In the genomic region with DNA sequence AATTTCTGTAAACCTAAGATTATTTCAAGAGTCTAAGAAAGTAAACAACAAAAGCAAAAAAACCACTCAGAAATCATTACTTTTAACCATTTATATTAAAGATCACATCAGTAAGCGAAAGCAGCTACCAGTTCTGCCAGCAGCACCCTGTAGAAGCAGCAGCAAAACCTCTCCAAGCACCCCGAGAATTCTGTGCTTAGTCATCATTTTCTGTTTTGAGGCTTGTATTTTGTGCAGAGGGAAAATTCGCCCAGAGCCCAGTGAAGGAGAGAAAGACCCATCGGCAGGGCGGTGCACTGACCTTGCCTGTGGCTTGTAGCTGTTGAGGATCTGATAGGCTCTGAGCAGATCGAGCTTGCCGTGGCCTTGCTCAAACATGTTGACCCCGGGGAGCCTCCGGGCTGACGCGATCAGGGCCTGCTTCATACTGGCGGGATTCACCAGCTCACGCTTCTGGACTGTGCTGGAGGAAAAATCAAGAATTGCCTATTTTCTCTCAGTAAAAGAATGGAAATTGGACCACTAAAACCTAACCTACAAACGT, we compare ENCODE assay signal across 25 cellular contexts. TPM values are rescaled to one million over a fixed set of nuclear protein-coding genes. Genes with fewer than 3 reads are reported as not detected.
DNase-seq lines count a peak whose midpoint lies in the region; ATAC-seq and TF ChIP-seq lines count a peak whose summit lies in the region.
"Had no signal": no experiment of that assay in that cellular context is flagged by ENCODE, and none has a peak within 500 bp of the region (broad histone marks: within the 10 kb centered on the region; RNA-seq: fewer than 3 reads in every experiment).

No MANE protein-coding gene starts in this region.

- peaks cover 74% of the 10 kb centered on the region for H3K36me3 Mint-ChIP-seq in MCF 10A (ENCODE audit: insufficient read depth, unreplicated experiment)
- peaks cover 91% of the 10 kb centered on the region for H3K36me3 Mint-ChIP-seq in dendritic cell treated with granulocyte-macrophage colony-stimulating factor and Interleukin-4, amounts not matched to agents 40 ng/mL and 50 ng/mL, for 4 days (ENCODE audit: low read depth)
- H3K36me3 Mint-ChIP-seq in progenitor cell of endocrine pancreas (ENCODE audit: insufficient read depth): peaks cover 24% of the 10 kb centered on the region
- peaks cover 55% of the 10 kb centered on the region for H3K36me3 Mint-ChIP-seq in activated CD4-positive, alpha-beta T cell treated with anti-CD3 and anti-CD28 coated beads, Interleukin-2, amount 10 ng/mL, durations not matched to agents 24 days and 14 days (ENCODE audit: low read depth)
- peaks cover 85% of the 10 kb centered on the region for H3K36me3 Mint-ChIP-seq in CD8-positive, alpha-beta T cell

- no peaks in the 10 kb centered on the region for H3K4me1 ChIP-seq in breast epithelium
- peaks cover 3% of the 10 kb centered on the region for H3K4me1 ChIP-seq in CD8-positive, alpha-beta T cell (ENCODE audit: insufficient read depth, low read length)
- H3K4me1 ChIP-seq: BE2C, HAP-1 had no signal

- H3K4me3 Mint-ChIP-seq in MCF 10A (ENCODE audit: unreplicated experiment) (no peak overlapping the region), progenitor cell of endocrine pancreas (ENCODE audit: low read depth) (no peak overlapping the region)
- H3K4me3 Mint-ChIP-seq in dendritic cell treated with granulocyte-macrophage colony-stimulating factor and Interleukin-4, amounts not matched to agents 40 ng/mL and 50 ng/mL, for 4 days: no peak overlapping the region
- H3K4me3 Mint-ChIP-seq in activated CD4-positive, alpha-beta T cell treated with anti-CD3 and anti-CD28 coated beads, Interleukin-2, amount 10 ng/mL, durations not matched to agents 24 days and 14 days: no peak overlapping the region
- H3K4me3 Mint-ChIP-seq in CD8-positive, alpha-beta T cell: no peak overlapping the region
- H3K4me3 Mint-ChIP-seq: GM23338, HFFc6, IgD-negative memory B cell had no signal

- H3K4me3 ChIP-seq in breast epithelium: no peak overlapping the region
- H3K4me3 ChIP-seq in CD8-positive, alpha-beta T cell (ENCODE audit: low read depth, low read length): no peak overlapping the region
- H3K4me3 ChIP-seq: GM23338, HAP-1 had no signal

- no peaks in the 10 kb centered on the region for H3K9me3 ChIP-seq in breast epithelium
- H3K9me3 ChIP-seq in CD8-positive, alpha-beta T cell (ENCODE audit: low read length): no peaks in the 10 kb centered on the region
- H3K9me3 ChIP-seq: BE2C, HAP-1 had no signal

- POLR2A ChIA-PET in MCF 10A (lab: Yijun Ruan, JAX): interaction anchor here (2.2 kb wide), 1 partner anchor 35 kb away, joined by 8 read pairs; the partner anchor contains the start of gene MBTPS1
- POLR2A ChIA-PET in CD8-positive, alpha-beta T cell (lab: Charles Lee): no interaction called here

- H3K36me3 ChIP-seq in breast epithelium: peaks cover 2% of the 10 kb centered on the region
- H3K36me3 ChIP-seq in CD8-positive, alpha-beta T cell (ENCODE audit: insufficient read depth, low read length): peaks cover 45% of the 10 kb centered on the region

- DNase-seq in MCF 10A (ENCODE audit: unreplicated experiment) (no peak), breast epithelium (ENCODE audit: low spot score in 2 of 2) (no peak), progenitor cell of endocrine pancreas (ENCODE audit: low spot score, unreplicated experiment) (no peak)
- no peak for DNase-seq in activated naive CD4-positive, alpha-beta T cell (lab: John Stamatoyannopoulos, UW)
- no peak for DNase-seq in activated CD4-positive, alpha-beta T cell treated with anti-CD3 and anti-CD28 coated beads, Interleukin-2, amount 10 ng/mL, durations not matched to agents 24 days and 14 days
- DNase-seq in CD8-positive, alpha-beta T cell: no peak
- DNase-seq: ACHN, BE2C, DMS53, HFFc6, NCI-H1092, NCI-H1417 treated with DMSO at 0.1 percent for 48 hours, NCI-H1694 treated with DMSO at 0.1 percent for 48 hours, NCI-H2081, NCI-H2171, NCI-H226, NCI-H510A, NCI-H69, Right ventricle myocardium superior, RPMI8226 had no signal

- no peak for TF ChIP-seq POLR2A in breast epithelium (IDR thresholded peaks at IDR 0.05)

- intact Hi-C loops in MCF 10A (cut with micrococcal nuclease): no loop called here
- intact Hi-C loops in breast epithelium (cut with DNase I; ENCODE audit: low total_unique reads): loop anchor here (10.0 kb wide), 1 partner anchor 103 kb away; the partner anchor contains the start of gene TAF1C
- intact Hi-C loops in dendritic cell treated with granulocyte-macrophage colony-stimulating factor and Interleukin-4, amounts not matched to agents 40 ng/mL and 50 ng/mL, for 4 days (cut with micrococcal nuclease): no loop called here
- intact Hi-C loops in activated CD4-positive, alpha-beta T cell treated with anti-CD3 and anti-CD28 coated beads, Interleukin-2, amount 10 ng/mL, durations not matched to agents 24 days and 14 days (cut with micrococcal nuclease): loop anchor here (10.0 kb wide), 1 partner anchor 423 kb away; the partner anchor contains the start of gene MEAK7
- intact Hi-C loops in CD8-positive, alpha-beta T cell (cut with DNase I, micrococcal nuclease): loop anchor here in 1 of 2 experiments (10.0 kb wide), 1 partner anchor 653 kb away; no protein-coding TSS in a partner anchor

- H3K27me3 Mint-ChIP-seq in MCF 10A (ENCODE audit: insufficient read depth, unreplicated experiment) (no peaks in the 10 kb centered on the region), progenitor cell of endocrine pancreas (no peaks in the 10 kb centered on the region)
- H3K27me3 Mint-ChIP-seq in dendritic cell treated with granulocyte-macrophage colony-stimulating factor and Interleukin-4, amounts not matched to agents 40 ng/mL and 50 ng/mL, for 4 days: no peaks in the 10 kb centered on the region
- no peaks in the 10 kb centered on the region for H3K27me3 Mint-ChIP-seq in activated CD4-positive, alpha-beta T cell treated with anti-CD3 and anti-CD28 coated beads, Interleukin-2, amount 10 ng/mL, durations not matched to agents 24 days and 14 days
- H3K27me3 Mint-ChIP-seq in CD8-positive, alpha-beta T cell (ENCODE audit: low read depth): no peaks in the 10 kb centered on the region
- H3K27me3 Mint-ChIP-seq: IgD-negative memory B cell had no signal

- no peak overlapping the region for H3K27ac ChIP-seq in breast epithelium
- H3K27ac ChIP-seq in CD8-positive, alpha-beta T cell (ENCODE audit: low read depth, low read length): no peak overlapping the region
- H3K27ac ChIP-seq: 22Rv1 had no signal

- H3K9me3 Mint-ChIP-seq in MCF 10A (ENCODE audit: unreplicated experiment): no peaks in the 10 kb centered on the region
- H3K9me3 Mint-ChIP-seq in dendritic cell treated with granulocyte-macrophage colony-stimulating factor and Interleukin-4, amounts not matched to agents 40 ng/mL and 50 ng/mL, for 4 days: no peaks in the 10 kb centered on the region
- H3K9me3 Mint-ChIP-seq in progenitor cell of endocrine pancreas (ENCODE audit: low read depth): no peaks in the 10 kb centered on the region
- H3K9me3 Mint-ChIP-seq in activated CD4-positive, alpha-beta T cell treated with anti-CD3 and anti-CD28 coated beads, Interleukin-2, amount 10 ng/mL, durations not matched to agents 24 days and 14 days: no peaks in the 10 kb centered on the region
- no peaks in the 10 kb centered on the region for H3K9me3 Mint-ChIP-seq in CD8-positive, alpha-beta T cell
- H3K9me3 Mint-ChIP-seq: GM23338, HFFc6, IgD-negative memory B cell had no signal

- H3K27ac Mint-ChIP-seq in MCF 10A (ENCODE audit: low read depth, unreplicated experiment) (peak overlapping the region; percentile 76), progenitor cell of endocrine pancreas (peak overlapping the region; percentile 34)
- H3K27ac Mint-ChIP-seq in dendritic cell treated with granulocyte-macrophage colony-stimulating factor and Interleukin-4, amounts not matched to agents 40 ng/mL and 50 ng/mL, for 4 days: peak overlapping the region; percentile 91
- no peak overlapping the region for H3K27ac Mint-ChIP-seq in activated CD4-positive, alpha-beta T cell treated with anti-CD3 and anti-CD28 coated beads, Interleukin-2, amount 10 ng/mL, durations not matched to agents 24 days and 14 days
- H3K27ac Mint-ChIP-seq in CD8-positive, alpha-beta T cell: no peak overlapping the region
- H3K27ac Mint-ChIP-seq: GM23338 had no signal

- H3K4me1 Mint-ChIP-seq in MCF 10A (ENCODE audit: insufficient read depth, unreplicated experiment) (no peaks in the 10 kb centered on the region), progenitor cell of endocrine pancreas (ENCODE audit: low read depth) (no peaks in the 10 kb centered on the region)
- peaks cover 56% of the 10 kb centered on the region for H3K4me1 Mint-ChIP-seq in dendritic cell treated with granulocyte-macrophage colony-stimulating factor and Interleukin-4, amounts not matched to agents 40 ng/mL and 50 ng/mL, for 4 days (ENCODE audit: low read depth)
- peaks cover 9% of the 10 kb centered on the region for H3K4me1 Mint-ChIP-seq in activated CD4-positive, alpha-beta T cell treated with anti-CD3 and anti-CD28 coated beads, Interleukin-2, amount 10 ng/mL, durations not matched to agents 24 days and 14 days
- H3K4me1 Mint-ChIP-seq in CD8-positive, alpha-beta T cell (ENCODE audit: low read depth): peaks cover 22% of the 10 kb centered on the region
- H3K4me1 Mint-ChIP-seq: GM23338 had no signal

- no TSS peak for BruUV-seq in MCF 10A (replicated peaks; lab: Mats Ljungman, UMichigan)

- no peak for ATAC-seq in CD8-positive, alpha-beta T cell

- no peak for TF ChIP-seq CTCF in MCF 10A (IDR thresholded peaks at IDR 0.05; ENCODE audit: unreplicated experiment)
- TF ChIP-seq CTCF in breast epithelium (IDR thresholded peaks at IDR 0.05): no peak
- no peak for TF ChIP-seq CTCF in progenitor cell of endocrine pancreas (IDR thresholded peaks at IDR 0.05; ENCODE audit: unreplicated experiment)
- TF ChIP-seq CTCF in CD8-positive, alpha-beta T cell (IDR thresholded peaks at IDR 0.05): no peak

- CTCF ChIA-PET in MCF 10A (lab: Yijun Ruan, JAX): interaction anchor here (0.7 to 11.2 kb wide), 7 partner anchors 8 to 539 kb away, joined by 3 to 81 read pairs (median 3); no protein-coding TSS in a partner anchor
- CTCF ChIA-PET in CD8-positive, alpha-beta T cell (lab: Charles Lee): interaction anchor here (1.1 to 3.1 kb wide), 3 partner anchors 18 to 105 kb away, joined by 3 to 14 read pairs (median 7); partner anchors contain the start of gene TAF1C

- H3K27me3 ChIP-seq in breast epithelium: no peaks in the 10 kb centered on the region
- no peaks in the 10 kb centered on the region for H3K27me3 ChIP-seq in CD8-positive, alpha-beta T cell (ENCODE audit: insufficient read depth, low read length)
- H3K27me3 ChIP-seq: BE2C had no signal

RNA-seq across cellular contexts. Expression of gene MBTPS1, which starts 35.2 kb away (rescaled TPM):
- total RNA-seq in MCF 10A (2022) (63.6 and 75.1 TPM in 2 replicates), breast epithelium (100 to 1,000 TPM in 2 of 3 donors, 10 to 100 TPM in 1; 95.4 to 142 (median 121) TPM), progenitor cell of endocrine pancreas (94.7 and 98.9 TPM in 2 replicates)
- total RNA-seq in activated CD4-positive, alpha-beta T cell treated with anti-CD3 and anti-CD28 coated beads, Interleukin-2, amount 10 ng/mL, durations not matched to agents 24 days and 14 days: 49.6 and 52.3 TPM in 2 replicates
- total RNA-seq in CD8-positive, alpha-beta T cell: 100 to 1,000 TPM; 128 to 130 TPM

RNA-seq across cellular contexts. Expression of gene SLC38A8, which starts 38.9 kb away (rescaled TPM):
- total RNA-seq in MCF 10A (2022): not detected in 2 replicates
- total RNA-seq in breast epithelium: not detected
- total RNA-seq in progenitor cell of endocrine pancreas: 0.24 and 0.80 TPM in 2 replicates
- not detected in 2 replicates for total RNA-seq in activated CD4-positive, alpha-beta T cell treated with anti-CD3 and anti-CD28 coated beads, Interleukin-2, amount 10 ng/mL, durations not matched to agents 24 days and 14 days
- total RNA-seq in CD8-positive, alpha-beta T cell: not detected
- total RNA-seq: GM23338, HFFc6 had no signal

Comparison
In these comparisons a context has a peak if more than half of its experiments do, and no peak if none do; other contexts are left out.
1. intact Hi-C loops: an anchor here in breast epithelium (10.0 kb wide) and activated CD4-positive, alpha-beta T cell treated with anti-CD3 and anti-CD28 coated beads, Interleukin-2, amount 10 ng/mL, durations not matched to agents 24 days and 14 days (10.0 kb wide); none called in MCF 10A and dendritic cell treated with granulocyte-macrophage colony-stimulating factor and Interleukin-4, amounts not matched to agents 40 ng/mL and 50 ng/mL, for 4 days.
2. H3K27ac Mint-ChIP-seq: peak in MCF 10A (single experiment), dendritic cell treated with granulocyte-macrophage colony-stimulating factor and Interleukin-4, amounts not matched to agents 40 ng/mL and 50 ng/mL, for 4 days (single experiment) and progenitor cell of endocrine pancreas (single experiment); none in activated CD4-positive, alpha-beta T cell treated with anti-CD3 and anti-CD28 coated beads, Interleukin-2, amount 10 ng/mL, durations not matched to agents 24 days and 14 days (single experiment) and CD8-positive, alpha-beta T cell (single experiment).